In genomic region chr3:195286115-195286872, GRCh38 we compare ENCODE assay signal across 13 cellular contexts. TPM values are rescaled to one million over a fixed set of nuclear protein-coding genes. Genes with fewer than 3 reads are reported as not detected.
DNase-seq lines count a peak whose midpoint lies in the region; ATAC-seq, FAIRE-seq and TF ChIP-seq lines count a peak whose summit lies in the region.
"Had no signal": no experiment of that assay in that cellular context is flagged by ENCODE, and none has a peak within 500 bp of the region (broad histone marks: within the 10 kb centered on the region; RNA-seq: fewer than 3 reads in every experiment).

No MANE protein-coding gene starts in this region.

- H3K4me1 ChIP-seq in small intestine (ENCODE audit: control insufficient read depth in 2 of 2, insufficient read depth in 1 of 2, low read depth in 1 of 2, low read length in 1 of 2) = peaks cover 0 to 8% of the 10 kb centered on the region in 2 donors
- H3K4me1 ChIP-seq: tibial artery had no signal

- 21 to 44% (median 37%) methylated on average over 4 of the region's 4 CpGs for WGBS in small intestine, 3 donors

- TF ChIP-seq CTCF in HFF-Myc (IDR thresholded peaks at IDR 0.05; ENCODE audit: low read depth, low read length, missing control alignments) = no peak

- no peaks in the 10 kb centered on the region for H3K9me3 ChIP-seq in small intestine (ENCODE audit: control insufficient read depth, low read depth)
- H3K9me3 ChIP-seq: tibial artery had no signal

- H3K4me3 ChIP-seq in HFF-Myc (replicated peaks; ENCODE audit: low read depth, low read length) = no peak overlapping the region
- H3K4me3 ChIP-seq in small intestine (ENCODE audit: low read depth in 1 of 2, low read length in 2 of 2) = no peak overlapping the region
- H3K4me3 ChIP-seq: tibial artery had no signal

- no peak for ATAC-seq in GM21526 (IDR thresholded peaks at IDR 0.05; ENCODE audit: low FRiP score, unreplicated experiment)
- ATAC-seq: naive thymus-derived CD8-positive, alpha-beta T cell had no signal

- DNase-seq in HFF-Myc (ENCODE audit: extremely low read depth, low read depth) (peak; percentile 20), SW 1271 (lab: John Stamatoyannopoulos, UW) (peak; percentile 4 to 55), fibroblast of gingiva (ENCODE audit: low read depth) (peak; percentile 49), small intestine (peak; percentile 27), mesenteric fat pad (ENCODE audit: low spot score) (no peak)
- DNase-seq in activated CD4-positive, alpha-beta T cell treated with anti-CD3 and anti-CD28 coated beads for 4 hours = no peak
- DNase-seq: activated naive CD4-positive, alpha-beta T cell; hypothalamus; naive thymus-derived CD8-positive, alpha-beta T cell; stimulated activated CD4-positive, alpha-beta T cell treated with anti-CD3 and anti-CD28 coated beads, Interleukin-1b, Interleukin-23, amount 100 ng/mL, for 48 hours; tibial artery; WERI-Rb-1 had no signal

- no peak overlapping the region for H3K27ac ChIP-seq in small intestine (ENCODE audit: low read depth in 1 of 2, low read length in 1 of 2)
- H3K27ac ChIP-seq: tibial artery, WERI-Rb-1 had no signal

- no peaks in the 10 kb centered on the region for H3K27me3 ChIP-seq in small intestine (ENCODE audit: control insufficient read depth in 2 of 2, insufficient read depth in 2 of 2, low read length in 2 of 2)
- H3K27me3 ChIP-seq: tibial artery had no signal

- no peak for FAIRE-seq in small intestine (lab: Jason Lieb, UNC)

- H3K36me3 ChIP-seq in small intestine (ENCODE audit: control insufficient read depth in 2 of 2, insufficient read depth in 2 of 2, low read length in 2 of 2) = peaks cover 6 to 8% of the 10 kb centered on the region in 2 donors
- H3K36me3 ChIP-seq: WERI-Rb-1 had no signal

RNA-seq across cellular contexts. Expression of gene XXYLT1, which starts 15.3 kb away (rescaled TPM):
- polyA plus RNA-seq in small intestine = 1 to 10 TPM in 2 of 3 donors, under 1 TPM in 1; 0.81 to 7.6 (median 1.6) TPM
- total RNA-seq in mesenteric fat pad = 17.0 TPM

Comparison
In these comparisons a context has a peak if more than half of its experiments do, and no peak if none do; other contexts are left out.
1. DNase-seq: peak in HFF-Myc (single experiment), SW 1271 (2 of 2), fibroblast of gingiva (single experiment) and small intestine (single experiment); none in activated CD4-positive, alpha-beta T cell treated with anti-CD3 and anti-CD28 coated beads for 4 hours (0 of 2) and mesenteric fat pad (single experiment).